19 cellular contexts compared by ENCODE assay signal in the genomic region with DNA sequence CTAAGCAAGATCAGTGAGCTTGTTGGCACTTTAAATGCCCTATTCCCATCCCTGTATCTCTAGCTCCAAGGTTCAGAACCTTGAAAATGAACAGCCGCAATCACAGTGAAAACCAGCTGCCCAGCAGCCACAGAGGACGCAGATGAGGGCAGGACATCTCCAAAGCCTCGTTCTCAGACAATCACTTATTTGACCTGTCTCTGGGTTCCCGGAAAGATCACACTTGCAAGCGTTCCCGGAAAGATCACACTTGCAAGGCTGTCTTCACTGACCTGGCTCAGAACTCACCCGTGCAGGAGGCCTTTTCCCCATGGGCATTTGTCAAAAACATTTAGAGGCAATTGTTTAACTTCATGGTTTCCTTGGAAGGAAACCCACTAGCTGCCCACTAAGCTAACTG. TPM values are rescaled to one million over a fixed set of nuclear protein-coding genes. Genes with fewer than 3 reads are reported as not detected.
DNase-seq lines count a peak whose midpoint lies in the region; ATAC-seq and TF ChIP-seq lines count a peak whose summit lies in the region.
"Had no signal": no experiment of that assay in that cellular context is flagged by ENCODE, and none has a peak within 500 bp of the region (broad histone marks: within the 10 kb centered on the region; RNA-seq: fewer than 3 reads in every experiment).

No MANE protein-coding gene starts in this region.

- TF ChIP-seq CTCF in nephron progenitor cell (IDR thresholded peaks at IDR 0.05) (no peak), testis (IDR thresholded peaks at IDR 0.05) (no peak)

- peaks cover 13% of the 10 kb centered on the region for H3K9me3 Mint-ChIP-seq in activated CD4-positive, alpha-beta memory T cell treated with anti-CD3 and anti-CD28 coated beads for 36 hours
- H3K9me3 Mint-ChIP-seq in activated CD4-positive, alpha-beta memory T cell treated with anti-CD3 and anti-CD28 coated beads, Interleukin-2, amount 10 ng/mL, durations not matched to agents 7 days and 5 days: no peaks in the 10 kb centered on the region
- peaks cover 8% of the 10 kb centered on the region for H3K9me3 Mint-ChIP-seq in activated naive CD4-positive, alpha-beta T cell treated with anti-CD3 and anti-CD28 coated beads, Interleukin-2, amount 50 U/mL, for 24 hours
- H3K9me3 Mint-ChIP-seq in activated naive CD4-positive, alpha-beta T cell treated with anti-CD3 and anti-CD28 coated beads, Interleukin-2, amount 50 U/mL, for 72 hours: peaks cover 0 to 5% of the 10 kb centered on the region in 2 donors
- H3K9me3 Mint-ChIP-seq in nephron progenitor cell: no peaks in the 10 kb centered on the region
- H3K9me3 Mint-ChIP-seq: GM23338, HFFc6 had no signal

- intact Hi-C loops in activated CD4-positive, alpha-beta memory T cell treated with anti-CD3 and anti-CD28 coated beads for 36 hours (cut with micrococcal nuclease): no loop called here
- intact Hi-C loops in testis (cut with DNase I; ENCODE audit: low total_unique reads): loop anchor here (10.0 kb wide), 2 partner anchors 299 to 499 kb away; no protein-coding TSS in a partner anchor

- no peak overlapping the region for H3K27ac ChIP-seq in testis
- H3K27ac ChIP-seq: 22Rv1, A549, BLaER1 had no signal

- H3K4me3 Mint-ChIP-seq in activated CD4-positive, alpha-beta memory T cell treated with anti-CD3 and anti-CD28 coated beads for 36 hours: no peak overlapping the region
- H3K4me3 Mint-ChIP-seq in activated CD4-positive, alpha-beta memory T cell treated with anti-CD3 and anti-CD28 coated beads, Interleukin-2, amount 10 ng/mL, durations not matched to agents 7 days and 5 days: no peak overlapping the region
- H3K4me3 Mint-ChIP-seq in activated naive CD4-positive, alpha-beta T cell treated with anti-CD3 and anti-CD28 coated beads, Interleukin-2, amount 50 U/mL, for 24 hours: no peak overlapping the region
- H3K4me3 Mint-ChIP-seq in nephron progenitor cell: no peak overlapping the region
- H3K4me3 Mint-ChIP-seq: CD14-positive monocyte; CD4-positive, alpha-beta memory T cell; GM23338; HFFc6 had no signal

- H3K4me1 ChIP-seq in testis: no peaks in the 10 kb centered on the region
- H3K4me1 ChIP-seq: A549 had no signal

- POLR2A ChIA-PET in activated CD4-positive, alpha-beta memory T cell treated with anti-CD3 and anti-CD28 coated beads for 36 hours (lab: Charles Lee): no interaction called here
- POLR2A ChIA-PET in activated CD4-positive, alpha-beta memory T cell treated with anti-CD3 and anti-CD28 coated beads, Interleukin-2, amount 10 ng/mL, durations not matched to agents 7 days and 5 days (lab: Charles Lee): interaction anchor here (0.8 kb wide), 1 partner anchor 26 kb away, joined by 3 read pairs; a partner anchor contains a TSS

- peaks cover 6% of the 10 kb centered on the region for H3K4me1 Mint-ChIP-seq in activated CD4-positive, alpha-beta memory T cell treated with anti-CD3 and anti-CD28 coated beads for 36 hours (ENCODE audit: low read depth)
- peaks cover 14% of the 10 kb centered on the region for H3K4me1 Mint-ChIP-seq in activated CD4-positive, alpha-beta memory T cell treated with anti-CD3 and anti-CD28 coated beads, Interleukin-2, amount 10 ng/mL, durations not matched to agents 7 days and 5 days
- H3K4me1 Mint-ChIP-seq in activated naive CD4-positive, alpha-beta T cell treated with anti-CD3 and anti-CD28 coated beads, Interleukin-2, amount 50 U/mL, for 24 hours: no peaks in the 10 kb centered on the region
- H3K4me1 Mint-ChIP-seq in nephron progenitor cell: no peaks in the 10 kb centered on the region
- H3K4me1 Mint-ChIP-seq: CD14-positive monocyte, GM23338 had no signal

- peak; percentile 1 for DNase-seq in activated CD4-positive, alpha-beta memory T cell treated with anti-CD3 and anti-CD28 coated beads for 36 hours
- DNase-seq in activated CD4-positive, alpha-beta memory T cell treated with anti-CD3 and anti-CD28 coated beads, Interleukin-2, amount 10 ng/mL, durations not matched to agents 7 days and 5 days: no peak
- no peak for DNase-seq in activated naive CD4-positive, alpha-beta T cell treated with anti-CD3 and anti-CD28 coated beads, Interleukin-2, amount 50 U/mL, for 72 hours (ENCODE audit: low spot score in 2 of 2)
- DNase-seq in nephron progenitor cell (no peak), testis (no peak)
- DNase-seq: CD4-positive, alpha-beta memory T cell; DMS153; DMS79; GDM1; HFFc6 had no signal

- no peak overlapping the region for H3K4me3 ChIP-seq in testis
- H3K4me3 ChIP-seq: A549, BLaER1, GM23338 had no signal

- ATAC-seq in activated naive CD4-positive, alpha-beta T cell treated with anti-CD3 and anti-CD28 coated beads, Interleukin-2, amount 50 U/mL, for 72 hours: no peak
- ATAC-seq in HG02588 (IDR thresholded peaks at IDR 0.05; ENCODE audit: unreplicated experiment): no peak
- ATAC-seq in GM18909 (IDR thresholded peaks at IDR 0.05; ENCODE audit: poor library complexity, unreplicated experiment): no peak
- ATAC-seq: A549, GM23338, HCT116 had no signal

- no peak overlapping the region for H3K27ac Mint-ChIP-seq in activated CD4-positive, alpha-beta memory T cell treated with anti-CD3 and anti-CD28 coated beads for 36 hours
- H3K27ac Mint-ChIP-seq in activated CD4-positive, alpha-beta memory T cell treated with anti-CD3 and anti-CD28 coated beads, Interleukin-2, amount 10 ng/mL, durations not matched to agents 7 days and 5 days: no peak overlapping the region
- H3K27ac Mint-ChIP-seq in activated naive CD4-positive, alpha-beta T cell treated with anti-CD3 and anti-CD28 coated beads, Interleukin-2, amount 50 U/mL, for 24 hours: peak overlapping the region; percentile 30
- H3K27ac Mint-ChIP-seq in activated naive CD4-positive, alpha-beta T cell treated with anti-CD3 and anti-CD28 coated beads, Interleukin-2, amount 50 U/mL, for 72 hours: peak overlapping the region in 1 of 2 donors; percentile 33
- H3K27ac Mint-ChIP-seq in nephron progenitor cell: peak overlapping the region; percentile 30
- H3K27ac Mint-ChIP-seq: CD14-positive monocyte, GM23338, HFFc6 had no signal

- 86 to 93% methylated on average over 7 of the region's 7 CpGs for WGBS in testis, 2 donors

- no peaks in the 10 kb centered on the region for H3K9me3 ChIP-seq in testis
- H3K9me3 ChIP-seq: A549 had no signal

- no peaks in the 10 kb centered on the region for H3K27me3 ChIP-seq in testis
- H3K27me3 ChIP-seq: BLaER1 had no signal

- peaks cover 60% of the 10 kb centered on the region for H3K36me3 Mint-ChIP-seq in activated CD4-positive, alpha-beta memory T cell treated with anti-CD3 and anti-CD28 coated beads for 36 hours
- peaks cover 79% of the 10 kb centered on the region for H3K36me3 Mint-ChIP-seq in activated CD4-positive, alpha-beta memory T cell treated with anti-CD3 and anti-CD28 coated beads, Interleukin-2, amount 10 ng/mL, durations not matched to agents 7 days and 5 days (ENCODE audit: low read depth)
- H3K36me3 Mint-ChIP-seq in activated naive CD4-positive, alpha-beta T cell treated with anti-CD3 and anti-CD28 coated beads, Interleukin-2, amount 50 U/mL, for 24 hours: peaks cover 44% of the 10 kb centered on the region
- peaks cover 47 to 48% of the 10 kb centered on the region in 2 donors for H3K36me3 Mint-ChIP-seq in activated naive CD4-positive, alpha-beta T cell treated with anti-CD3 and anti-CD28 coated beads, Interleukin-2, amount 50 U/mL, for 72 hours
- peaks cover 54% of the 10 kb centered on the region for H3K36me3 Mint-ChIP-seq in nephron progenitor cell (ENCODE audit: low read depth)

- TF ChIP-seq POLR2A in testis (IDR thresholded peaks at IDR 0.05): no peak

- H3K27me3 Mint-ChIP-seq in activated CD4-positive, alpha-beta memory T cell treated with anti-CD3 and anti-CD28 coated beads for 36 hours: no peaks in the 10 kb centered on the region
- H3K27me3 Mint-ChIP-seq in activated CD4-positive, alpha-beta memory T cell treated with anti-CD3 and anti-CD28 coated beads, Interleukin-2, amount 10 ng/mL, durations not matched to agents 7 days and 5 days: no peaks in the 10 kb centered on the region
- H3K27me3 Mint-ChIP-seq in activated naive CD4-positive, alpha-beta T cell treated with anti-CD3 and anti-CD28 coated beads, Interleukin-2, amount 50 U/mL, for 24 hours: no peaks in the 10 kb centered on the region
- no peaks in the 10 kb centered on the region for H3K27me3 Mint-ChIP-seq in nephron progenitor cell (ENCODE audit: low read depth, poor library complexity)
- H3K27me3 Mint-ChIP-seq: CD4-positive, alpha-beta memory T cell had no signal

- peaks cover 3% of the 10 kb centered on the region for H3K36me3 ChIP-seq in testis (ENCODE audit: low read depth, missing control alignments)

- CTCF ChIA-PET in activated CD4-positive, alpha-beta memory T cell treated with anti-CD3 and anti-CD28 coated beads for 36 hours (lab: Charles Lee): no interaction called here
- CTCF ChIA-PET in activated CD4-positive, alpha-beta memory T cell treated with anti-CD3 and anti-CD28 coated beads, Interleukin-2, amount 10 ng/mL, durations not matched to agents 7 days and 5 days (lab: Charles Lee): no interaction called here

RNA-seq across cellular contexts. Expression of a gene that starts 25.7 kb away (rescaled TPM):
- 10 to 100 TPM; 10.8 to 11.0 TPM for total RNA-seq in activated CD4-positive, alpha-beta memory T cell treated with anti-CD3 and anti-CD28 coated beads for 36 hours
- 10 to 100 TPM; 11.4 to 11.5 TPM for total RNA-seq in activated CD4-positive, alpha-beta memory T cell treated with anti-CD3 and anti-CD28 coated beads, Interleukin-2, amount 10 ng/mL, durations not matched to agents 7 days and 5 days
- 10 to 100 TPM; 14.0 to 14.1 TPM for total RNA-seq in activated naive CD4-positive, alpha-beta T cell treated with anti-CD3 and anti-CD28 coated beads, Interleukin-2, amount 50 U/mL, for 72 hours
- total RNA-seq in testis: 10 to 100 TPM; 21.0 to 25.0 TPM
- 21.9 TPM for polyA plus RNA-seq in testis (ENCODE audit: insufficient read depth, low read depth, low replicate concordance)

Comparison
In these comparisons a context has a peak if more than half of its experiments do, and no peak if none do; other contexts are left out.
1. H3K27ac Mint-ChIP-seq: peak in activated naive CD4-positive, alpha-beta T cell treated with anti-CD3 and anti-CD28 coated beads, Interleukin-2, amount 50 U/mL, for 24 hours (single experiment) and nephron progenitor cell (single experiment); none in activated CD4-positive, alpha-beta memory T cell treated with anti-CD3 and anti-CD28 coated beads for 36 hours (single experiment) and activated CD4-positive, alpha-beta memory T cell treated with anti-CD3 and anti-CD28 coated beads, Interleukin-2, amount 10 ng/mL, durations not matched to agents 7 days and 5 days (single experiment).